In the genomic region with DNA sequence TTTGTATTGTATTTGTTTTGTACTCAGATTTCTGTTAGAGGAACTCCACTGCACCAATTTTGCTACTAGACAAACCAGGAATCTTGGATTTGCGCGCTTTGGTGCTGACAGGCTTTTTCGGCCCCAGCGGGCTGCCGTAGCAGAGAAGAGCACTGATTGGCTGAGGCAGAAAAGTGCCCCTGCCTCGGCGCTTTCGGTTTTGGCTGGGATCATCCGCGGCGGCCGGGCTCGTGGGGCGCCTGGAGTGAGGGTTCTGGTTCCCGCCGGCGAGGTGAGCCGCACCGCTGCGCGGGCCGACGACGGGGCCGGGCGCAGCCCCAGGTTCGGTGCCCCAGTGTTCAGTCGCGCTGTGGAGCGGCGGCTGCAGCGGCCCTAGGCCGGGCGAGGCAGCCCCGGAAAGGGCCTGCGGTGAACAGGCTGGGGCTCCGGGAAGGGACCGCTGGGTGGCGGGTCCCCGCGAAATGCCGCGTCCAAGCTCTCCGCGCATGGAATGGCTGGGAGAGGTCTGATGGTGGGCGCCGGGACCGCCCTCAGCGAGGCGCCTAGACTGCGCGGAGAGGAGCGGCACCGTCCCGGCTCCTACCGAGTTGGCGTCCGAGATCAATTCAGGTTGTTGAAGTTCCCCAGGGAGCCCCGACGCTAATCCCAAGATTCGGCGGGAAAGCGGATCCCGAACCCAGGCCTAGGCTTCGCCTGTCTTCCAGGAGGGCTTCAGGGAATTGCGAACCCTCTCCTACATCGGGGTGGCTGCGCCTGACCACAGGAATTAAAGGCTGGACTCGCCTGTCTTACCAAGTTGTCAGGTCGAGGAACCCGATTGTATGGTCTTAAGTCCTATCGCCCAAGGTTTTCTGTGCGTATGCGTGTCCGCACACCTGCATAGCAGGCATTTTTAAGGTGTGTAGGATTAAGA, we compare ENCODE assay signal across 8 cellular contexts. TPM values are rescaled to one million over a fixed set of nuclear protein-coding genes. Genes with fewer than 3 reads are reported as not detected.
DNase-seq lines count a peak whose midpoint lies in the region; ATAC-seq and FAIRE-seq lines count a peak whose summit lies in the region.

A gene (plus strand): TSS at position 178 of the 913 bp plus-strand sequence. CDS start 7,204 bp downstream, outside the sequence.

- H3K4me1 Mint-ChIP-seq in activated T-helper 1 cell treated with anti-CD3 and anti-CD28 coated beads, Interleukin-12 subunit alpha, Interleukin-12 subunit beta, Interleukin-2, Interleukin-4 antibody, amounts not matched to agents 30 ng/mL and 10 ng/mL and 1 ng/mL, durations not matched to agents 14 hours and 24 hours and 36 hours (ENCODE audit: low read depth): peaks cover 40% of the 10 kb centered on the region
- H3K4me1 Mint-ChIP-seq in naive thymus-derived CD8-positive, alpha-beta T cell: peaks cover 28 to 55% (median 52%) of the 10 kb centered on the region in 4 donors

- intact Hi-C loops in activated T-helper 1 cell treated with anti-CD3 and anti-CD28 coated beads, Interleukin-12 subunit alpha, Interleukin-12 subunit beta, Interleukin-2, Interleukin-4 antibody, amounts not matched to agents 30 ng/mL and 10 ng/mL and 1 ng/mL, durations not matched to agents 14 hours and 24 hours and 36 hours (cut with micrococcal nuclease): loop anchor here (1.0 to 5.0 kb wide), 12 partner anchors 21 to 993 kb away; a partner anchor contains a TSS

- peaks cover 5% of the 10 kb centered on the region for H3K36me3 Mint-ChIP-seq in activated T-helper 1 cell treated with anti-CD3 and anti-CD28 coated beads, Interleukin-12 subunit alpha, Interleukin-12 subunit beta, Interleukin-2, Interleukin-4 antibody, amounts not matched to agents 30 ng/mL and 10 ng/mL and 1 ng/mL, durations not matched to agents 14 hours and 24 hours and 36 hours (ENCODE audit: low read depth)
- H3K36me3 Mint-ChIP-seq in naive thymus-derived CD8-positive, alpha-beta T cell: peaks cover 0 to 17% (median 0%) of the 10 kb centered on the region in 3 donors

- H3K9me3 Mint-ChIP-seq in activated T-helper 1 cell treated with anti-CD3 and anti-CD28 coated beads, Interleukin-12 subunit alpha, Interleukin-12 subunit beta, Interleukin-2, Interleukin-4 antibody, amounts not matched to agents 30 ng/mL and 10 ng/mL and 1 ng/mL, durations not matched to agents 14 hours and 24 hours and 36 hours: no peaks in the 10 kb centered on the region
- H3K9me3 Mint-ChIP-seq in naive thymus-derived CD8-positive, alpha-beta T cell: no peaks in the 10 kb centered on the region

- H3K27ac Mint-ChIP-seq in activated T-helper 1 cell treated with anti-CD3 and anti-CD28 coated beads, Interleukin-12 subunit alpha, Interleukin-12 subunit beta, Interleukin-2, Interleukin-4 antibody, amounts not matched to agents 30 ng/mL and 10 ng/mL and 1 ng/mL, durations not matched to agents 14 hours and 24 hours and 36 hours: peak within 1 kb of the TSS; percentile 81
- H3K27ac Mint-ChIP-seq in naive thymus-derived CD8-positive, alpha-beta T cell: peak within 1 kb of the TSS; percentile 92 to 98 (median 97)

- DNase-seq in DMS153 treated with DMSO at 0.1 percent for 48 hours (lab: John Stamatoyannopoulos, UW; ENCODE audit: unreplicated experiment) (peak; percentile 61), HuH-7.5 (ENCODE audit: low spot score) (peak; percentile 50), RCC 7860 (ENCODE audit: low spot score) (peak; percentile 61), fibroblast of gingiva (ENCODE audit: low read depth) (peak; percentile 82)
- peak; percentile 77 for DNase-seq in activated T-helper 1 cell treated with anti-CD3 and anti-CD28 coated beads, Interleukin-12 subunit alpha, Interleukin-12 subunit beta, Interleukin-2, Interleukin-4 antibody, amounts not matched to agents 30 ng/mL and 10 ng/mL and 1 ng/mL, durations not matched to agents 14 hours and 24 hours and 36 hours (ENCODE audit: low spot score)
- DNase-seq in naive thymus-derived CD8-positive, alpha-beta T cell: peak; percentile 71 to 90 (median 82)
- peak; percentile 75 to 85 (median 80) for DNase-seq in stimulated activated naive CD4-positive, alpha-beta T cell (lab: John Stamatoyannopoulos, UW)

- POLR2A ChIA-PET in naive thymus-derived CD8-positive, alpha-beta T cell (lab: Charles Lee): no interaction called here

- no peaks in the 10 kb centered on the region for H3K27me3 Mint-ChIP-seq in activated T-helper 1 cell treated with anti-CD3 and anti-CD28 coated beads, Interleukin-12 subunit alpha, Interleukin-12 subunit beta, Interleukin-2, Interleukin-4 antibody, amounts not matched to agents 30 ng/mL and 10 ng/mL and 1 ng/mL, durations not matched to agents 14 hours and 24 hours and 36 hours (ENCODE audit: insufficient read depth)
- H3K27me3 Mint-ChIP-seq in naive thymus-derived CD8-positive, alpha-beta T cell: no peaks in the 10 kb centered on the region

- FAIRE-seq in RCC 7860 (lab: Jason Lieb, UNC): no peak

- peak; percentile 94 for ATAC-seq in GM21515 (IDR thresholded peaks at IDR 0.05; ENCODE audit: unreplicated experiment)
- ATAC-seq in naive thymus-derived CD8-positive, alpha-beta T cell: peak; percentile 91 to 95

- peak within 1 kb of the TSS; percentile 88 for H3K4me3 Mint-ChIP-seq in activated T-helper 1 cell treated with anti-CD3 and anti-CD28 coated beads, Interleukin-12 subunit alpha, Interleukin-12 subunit beta, Interleukin-2, Interleukin-4 antibody, amounts not matched to agents 30 ng/mL and 10 ng/mL and 1 ng/mL, durations not matched to agents 14 hours and 24 hours and 36 hours
- peak within 1 kb of the TSS; percentile 86 to 95 (median 89) for H3K4me3 Mint-ChIP-seq in naive thymus-derived CD8-positive, alpha-beta T cell

RNA-seq across cellular contexts. Expression of the gene that starts here (rescaled TPM):
- total RNA-seq in activated T-helper 1 cell treated with anti-CD3 and anti-CD28 coated beads, Interleukin-12 subunit alpha, Interleukin-12 subunit beta, Interleukin-2, Interleukin-4 antibody, amounts not matched to agents 30 ng/mL and 10 ng/mL and 1 ng/mL, durations not matched to agents 14 hours and 24 hours and 36 hours: 62.9 and 65.0 TPM in 2 replicates
- 10 to 100 TPM; 50.7 to 59.8 TPM for total RNA-seq in naive thymus-derived CD8-positive, alpha-beta T cell
- 10 to 100 TPM; 62.4 to 70.7 (median 63.4) TPM for polyA plus RNA-seq in naive thymus-derived CD8-positive, alpha-beta T cell

Comparison
In these comparisons a context has a peak if more than half of its experiments do, and no peak if none do; other contexts are left out.
1. Peak in every context shown above with its lines: DNase-seq and ATAC-seq.